20 cellular contexts compared by ENCODE assay signal in genomic region chr2:237613679-237614078, GRCh38. TPM values are rescaled to one million over a fixed set of nuclear protein-coding genes. Genes with fewer than 3 reads are reported as not detected.
DNase-seq lines count a peak whose midpoint lies in the region; ATAC-seq lines count a peak whose summit lies in the region.
"Had no signal": no experiment of that assay in that cellular context is flagged by ENCODE, and none has a peak within 500 bp of the region (broad histone marks: within the 10 kb centered on the region; RNA-seq: fewer than 3 reads in every experiment).

No MANE protein-coding gene starts in this region.

- H4K20me1 ChIP-seq in BLaER1 treated with 17β-estradiol and CSF1 and Interleukin-3, amounts not matched to agents 10 nM and 100 nM = no peaks in the 10 kb centered on the region

- H3K27me3 ChIP-seq in BLaER1 treated with 17β-estradiol and CSF1 and Interleukin-3, amounts not matched to agents 10 nM and 100 nM = no peaks in the 10 kb centered on the region
- H3K27me3 ChIP-seq in SJCRH30 = no peaks in the 10 kb centered on the region
- H3K27me3 ChIP-seq: upper lobe of right lung had no signal

- H3K4me1 ChIP-seq in BLaER1 treated with 17β-estradiol and CSF1 and Interleukin-3, amounts not matched to agents 10 nM and 100 nM = peaks cover 54 to 65% (median 64%) of the 10 kb centered on the region in 10 experiments
- H3K4me1 ChIP-seq in SJCRH30 (peaks cover 55% of the 10 kb centered on the region), mesodermal cell (ENCODE audit: control insufficient read depth, insufficient read depth, low read length, poor library complexity, severe bottlenecking) (peaks cover 48% of the 10 kb centered on the region)

- no peak for ATAC-seq in GM21447 (IDR thresholded peaks at IDR 0.05; ENCODE audit: unreplicated experiment)
- ATAC-seq: activated T-cell treated with anti-CD3 and anti-CD28 coated beads, Interleukin-2, amount 50 U/mL, for 4 hours had no signal

- 0 out of 22 replicates have a peak, but pooled peaks cover 0 to 3% (median 0%) of the 10 kb centered on the region in 11 experiments for H3K9me3 ChIP-seq in BLaER1 treated with 17β-estradiol and CSF1 and Interleukin-3, amounts not matched to agents 10 nM and 100 nM (replicated peaks in 1 of 11)
- H3K9me3 ChIP-seq in SJCRH30 (replicated peaks) (no peaks in the 10 kb centered on the region), mesodermal cell (ENCODE audit: control insufficient read depth, low read length) (no peaks in the 10 kb centered on the region)
- H3K9me3 ChIP-seq: upper lobe of right lung had no signal

- peak overlapping the region in 9 of 11 experiments; percentile 45 to 82 (median 80); a peak in 18 of 22 replicates for H3K27ac ChIP-seq in BLaER1 treated with 17β-estradiol and CSF1 and Interleukin-3, amounts not matched to agents 10 nM and 100 nM
- peak overlapping the region; percentile 30 for H3K27ac ChIP-seq in SJCRH30
- peak overlapping the region; percentile 95 for H3K27ac ChIP-seq in mesodermal cell (ENCODE audit: low read depth, low read length, severe bottlenecking)
- H3K27ac ChIP-seq: epithelial cell of prostate, upper lobe of right lung, VCaP had no signal

- DNase-seq in SJCRH30 = no peak
- no peak for DNase-seq in activated CD8-positive, alpha-beta memory T cell treated with anti-CD3 and anti-CD28 coated beads, Interleukin-2, amount 50 U/mL, for 4 hours
- DNase-seq in GM19238 (ENCODE audit: insufficient read length, low spot score) = no peak
- DNase-seq: activated CD4-positive, alpha-beta memory T cell treated with anti-CD3 and anti-CD28 coated beads, Interleukin-2, amount 10 ng/mL, durations not matched to agents 7 days and 5 days; activated naive CD4-positive, alpha-beta T cell treated with anti-CD3 and anti-CD28 coated beads, Interleukin-2, amount 50 U/mL, for 16 hours; activated T-cell treated with anti-CD3 and anti-CD28 coated beads, Interleukin-2, amount 50 U/mL, for 4 hours; CD4-positive, alpha-beta T cell; DMS79; foreskin melanocyte; NCI-H1417; NCI-H526; SIG-M5; upper lobe of right lung had no signal

- peak overlapping the region in 7 of 11 experiments; percentile 25 to 54 (median 36); a peak in 11 of 22 replicates for H3K9ac ChIP-seq in BLaER1 treated with 17β-estradiol and CSF1 and Interleukin-3, amounts not matched to agents 10 nM and 100 nM

- H3K36me3 ChIP-seq in BLaER1 treated with 17β-estradiol and CSF1 and Interleukin-3, amounts not matched to agents 10 nM and 100 nM = no peaks in the 10 kb centered on the region
- H3K36me3 ChIP-seq in SJCRH30 (no peaks in the 10 kb centered on the region), mesodermal cell (ENCODE audit: control insufficient read depth, insufficient read depth, low read length) (no peaks in the 10 kb centered on the region)
- H3K36me3 ChIP-seq: upper lobe of right lung had no signal

- H3K4me3 ChIP-seq in BLaER1 treated with 17β-estradiol and CSF1 and Interleukin-3, amounts not matched to agents 10 nM and 100 nM = peak overlapping the region in 6 of 10 experiments; percentile 11 to 34 (median 26); a peak in 8 of 20 replicates
- H3K4me3 ChIP-seq in SJCRH30 (no peak overlapping the region), mesodermal cell (ENCODE audit: extremely low read depth, insufficient read depth, low read length, poor library complexity, severe bottlenecking) (no peak overlapping the region)
- H3K4me3 ChIP-seq: upper lobe of right lung had no signal

- H3K4me2 ChIP-seq in BLaER1 treated with 17β-estradiol and CSF1 and Interleukin-3, amounts not matched to agents 10 nM and 100 nM = peak overlapping the region; percentile 85 to 96 (median 92)

RNA-seq across cellular contexts. Expression of gene LRRFIP1, which starts 13.7 kb away (rescaled TPM):
- 53.3 and 61.5 TPM in 2 replicates for total RNA-seq in SJCRH30 (2014; rRNA removed; shearing (Covaris generic))
- polyA plus RNA-seq in mesodermal cell (2013, experiment 1 of 2) = 71.4 TPM
- 73.6 TPM for polyA plus RNA-seq in mesodermal cell (2013, experiment 2 of 2)

RNA-seq across cellular contexts. Expression of gene RAB17, which starts 23.1 kb away (rescaled TPM):
- total RNA-seq in SJCRH30 (2014; rRNA removed; shearing (Covaris generic)) = 3.4 and 3.6 TPM in 2 replicates
- 0.44 TPM for polyA plus RNA-seq in mesodermal cell (2013, experiment 1 of 2)
- 1.1 TPM for polyA plus RNA-seq in mesodermal cell (2013, experiment 2 of 2)
- total RNA-seq: activated CD4-positive, alpha-beta memory T cell treated with anti-CD3 and anti-CD28 coated beads, Interleukin-2, amount 10 ng/mL, durations not matched to agents 7 days and 5 days; CD4-positive, alpha-beta T cell had no signal

RNA-seq across cellular contexts. Expression of gene PRLH, which starts 47.3 kb away (rescaled TPM):
- not detected in 2 replicates for total RNA-seq in SJCRH30 (2014; rRNA removed; shearing (Covaris generic))
- not detected for polyA plus RNA-seq in mesodermal cell (2013, experiment 1 of 2)
- polyA plus RNA-seq in mesodermal cell (2013, experiment 2 of 2) = not detected
- total RNA-seq: activated CD4-positive, alpha-beta memory T cell treated with anti-CD3 and anti-CD28 coated beads, Interleukin-2, amount 10 ng/mL, durations not matched to agents 7 days and 5 days; activated T-cell treated with anti-CD3 and anti-CD28 coated beads, Interleukin-2, amount 50 U/mL, for 4 hours; CD4-positive, alpha-beta T cell; mononuclear cell; renal cortical epithelial cell; upper lobe of right lung had no signal

Comparison
In these comparisons a context has a peak if more than half of its experiments do, and no peak if none do; other contexts are left out.
1. H3K27ac ChIP-seq: peak in every context shown above with its lines; median percentile 95 in mesodermal cell; 80 in BLaER1 treated with 17β-estradiol and CSF1 and Interleukin-3, amounts not matched to agents 10 nM and 100 nM; 30 in SJCRH30.
2. H3K4me3 ChIP-seq: peak in BLaER1 treated with 17β-estradiol and CSF1 and Interleukin-3, amounts not matched to agents 10 nM and 100 nM (6 of 10); none in SJCRH30 (single experiment) and mesodermal cell (single experiment).